Comparison of ENCODE assay signal across 18 cellular contexts in the genomic region with DNA sequence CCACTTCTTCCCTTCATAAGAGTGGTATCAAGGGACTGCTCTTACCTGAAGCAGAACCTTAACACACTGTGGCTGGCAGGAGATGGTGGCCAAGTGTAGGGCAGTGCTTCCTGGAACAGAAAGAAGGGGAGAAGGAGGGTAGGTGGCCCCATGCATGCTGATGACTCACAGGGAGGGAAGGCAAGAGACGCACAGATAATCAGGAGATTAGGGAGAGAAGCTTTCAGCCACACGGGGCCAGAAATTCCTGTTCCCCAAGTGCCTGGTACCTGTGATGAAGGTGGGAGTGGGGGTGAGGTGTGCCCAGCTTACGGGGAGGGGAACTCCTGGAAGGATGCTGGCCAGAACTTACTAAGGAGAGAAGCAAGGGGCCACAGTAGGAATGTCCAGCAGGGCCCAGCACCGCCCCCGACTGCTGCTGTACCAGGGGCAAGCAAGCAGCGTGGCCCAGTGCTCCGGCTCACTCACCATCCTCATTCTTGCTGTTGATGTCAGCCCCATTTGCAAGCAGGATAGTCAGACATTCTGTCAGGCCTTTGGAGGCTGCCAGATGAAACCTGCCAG. TPM values are rescaled to one million over a fixed set of nuclear protein-coding genes. Genes with fewer than 3 reads are reported as not detected.
DNase-seq lines count a peak whose midpoint lies in the region; ATAC-seq, FAIRE-seq and TF ChIP-seq lines count a peak whose summit lies in the region.
"Had no signal": no experiment of that assay in that cellular context is flagged by ENCODE, and none has a peak within 500 bp of the region (broad histone marks: within the 10 kb centered on the region; RNA-seq: fewer than 3 reads in every experiment).

No MANE protein-coding gene starts in this region.

- H3K4me1 ChIP-seq in H1 (replicated peaks in 1 of 4; ENCODE audit: control insufficient read depth in 3 of 4, insufficient read depth in 4 of 4, low read length in 3 of 4) (peaks cover 0 to 10% (median 6%) of the 10 kb centered on the region in 4 experiments; a peak in 5 of 7 replicates), upper lobe of right lung (peaks cover under 1% of the 10 kb centered on the region)
- H3K4me1 ChIP-seq: pancreas, uterus had no signal

- H3K4me3 ChIP-seq in H1 (ENCODE audit: extremely low read depth in 1 of 4, insufficient read depth in 2 of 4, low read depth in 3 of 4, low read length in 4 of 4) (no peak overlapping the region), upper lobe of right lung (no peak overlapping the region)
- H3K4me3 ChIP-seq: A549, pancreas, uterus had no signal

- no peak overlapping the region for H4K5ac ChIP-seq in H1 (ENCODE audit: insufficient read length, low read depth, low read length)

- H4K8ac ChIP-seq in H1 (ENCODE audit: extremely low read depth, insufficient read depth, low read length) = no peak overlapping the region

- TF ChIP-seq CTCF in H1 (IDR thresholded peaks at IDR 0.05; ENCODE audit: control extremely low read depth in 1 of 3, insufficient read depth in 1 of 3, low read depth in 1 of 3, low read length in 3 of 3) (no peak), upper lobe of right lung (IDR thresholded peaks at IDR 0.05) (no peak)

- H3K36me3 ChIP-seq in H1 (ENCODE audit: control insufficient read depth in 2 of 4, insufficient read depth in 4 of 4, low read length in 3 of 4) = no peaks in the 10 kb centered on the region
- H3K36me3 ChIP-seq in upper lobe of right lung = no peaks in the 10 kb centered on the region
- H3K36me3 ChIP-seq: pancreas, uterus had no signal

- no peak overlapping the region for H2BK20ac ChIP-seq in H1 (ENCODE audit: low read length)

- H3K27me3 Mint-ChIP-seq in T-helper 1 cell treated with Interleukin-12 subunit alpha and Interleukin-12 subunit beta and Interleukin-4 antibody, amounts not matched to agents 30 μg/mL and 1 μg/mL, for 36 hours (ENCODE audit: low read depth) = peaks cover 36% of the 10 kb centered on the region

- H3K9me3 ChIP-seq in H1 (ENCODE audit: insufficient read depth in 2 of 2, low read depth in 1 of 2, low read length in 1 of 2) (no peaks in the 10 kb centered on the region), upper lobe of right lung (no peaks in the 10 kb centered on the region)
- H3K9me3 ChIP-seq: A549, pancreas, uterus had no signal

- no peak overlapping the region for H3K18ac ChIP-seq in H1 (ENCODE audit: extremely low read depth, low read length)

- peaks cover 6% of the 10 kb centered on the region for H3K4me1 Mint-ChIP-seq in T-helper 1 cell treated with Interleukin-12 subunit alpha and Interleukin-12 subunit beta and Interleukin-4 antibody, amounts not matched to agents 30 μg/mL and 1 μg/mL, for 36 hours (ENCODE audit: low read depth)

- no peaks in the 10 kb centered on the region for H3K23me2 ChIP-seq in H1 (ENCODE audit: low read depth, low read length)

- POLR2A ChIA-PET in H1 (lab: Charles Lee; ENCODE audit: partially characterized antibody) = interaction anchor here (0.8 to 2.7 kb wide), 3 partner anchors 14 to 49 kb away, joined by 3 to 10 read pairs (median 6); a partner anchor contains a TSS

- H3K56ac ChIP-seq in H1 (replicated peaks; ENCODE audit: insufficient read length, low read depth, low read length) = no peak overlapping the region

- intact Hi-C loops in upper lobe of right lung (cut with DNase I) = no loop called here

- no peak overlapping the region for H3K4me3 Mint-ChIP-seq in T-helper 1 cell treated with Interleukin-12 subunit alpha and Interleukin-12 subunit beta and Interleukin-4 antibody, amounts not matched to agents 30 μg/mL and 1 μg/mL, for 36 hours
- H3K4me3 Mint-ChIP-seq: CD4-positive, alpha-beta T cell had no signal

- no peak overlapping the region for H2BK12ac ChIP-seq in H1 (ENCODE audit: low read depth, low read length)

- no peak overlapping the region for H3K4ac ChIP-seq in H1 (replicated peaks; ENCODE audit: insufficient read length, low read depth, low read length)

- TF ChIP-seq POLR2A in H1 (IDR thresholded peaks at IDR 0.05; ENCODE audit: control extremely low read depth in 1 of 2, low read depth in 2 of 2, low read length in 2 of 2) = no peak

- H2AK5ac ChIP-seq in H1 (ENCODE audit: low read depth, low read length) = no peak overlapping the region

- H3K36me3 Mint-ChIP-seq in T-helper 1 cell treated with Interleukin-12 subunit alpha and Interleukin-12 subunit beta and Interleukin-4 antibody, amounts not matched to agents 30 μg/mL and 1 μg/mL, for 36 hours (ENCODE audit: low read depth) = no peaks in the 10 kb centered on the region

- no peaks in the 10 kb centered on the region for H4K20me1 ChIP-seq in H1 (replicated peaks in 1 of 2; ENCODE audit: control insufficient read depth in 1 of 2, insufficient read depth in 2 of 2, low read length in 2 of 2)

- peaks cover 0 to 9% (median 7%) of the 10 kb centered on the region in 4 experiments; a peak in 6 of 7 replicates for H3K27me3 ChIP-seq in H1 (replicated peaks in 1 of 4; ENCODE audit: control insufficient read depth in 3 of 4, extremely low read depth in 1 of 4, insufficient read depth in 3 of 4, low read length in 3 of 4)
- H3K27me3 ChIP-seq in upper lobe of right lung = no peaks in the 10 kb centered on the region
- H3K27me3 ChIP-seq: pancreas, uterus had no signal

- DNase-seq in T-helper 1 cell = no peak
- DNase-seq in H1 (ENCODE audit: low read depth in 1 of 2, low spot score in 2 of 2) = no peak
- no peak for DNase-seq in upper lobe of right lung
- no peak for DNase-seq in NCI-H774 (lab: John Stamatoyannopoulos, UW)
- no peak for DNase-seq in HuH-7.5 (ENCODE audit: low spot score)
- DNase-seq: activated T-cell treated with anti-CD3 and anti-CD28 coated beads, Interleukin-2, amount 50 U/mL, for 48 hours; CD4-positive, alpha-beta T cell; hippocampal formation; MM.1S; NCI-H748 treated with DMSO at 0.1 percent for 48 hours; pancreas; RPMI8226; stimulated activated naive CD4-positive, alpha-beta T cell treated with Interleukin-2 at 50 U/mL for 16 hours; uterus had no signal

- H2BK15ac ChIP-seq in H1 (ENCODE audit: low read length) = peak overlapping the region; percentile 75; the same call in 1 of the 2 replicates

- H2AFZ ChIP-seq in H1 (ENCODE audit: low read length) = no peak overlapping the region

- no peak overlapping the region for H3K9ac ChIP-seq in H1 (replicated peaks in 1 of 4; ENCODE audit: extremely low read depth in 1 of 4, low read depth in 3 of 4, low read length in 3 of 4)

- H3K4me2 ChIP-seq in H1 (ENCODE audit: insufficient read depth in 1 of 2, low read depth in 2 of 2, low read length in 2 of 2) = no peak overlapping the region
- H3K4me2 ChIP-seq: A549 had no signal

- TF ChIP-seq RAD21 in H1 (IDR thresholded peaks at IDR 0.05 in 1 of 2, conservative IDR thresholded peaks at IDR 0.05 in 1 of 2; ENCODE audit: low read depth in 2 of 2, low read length in 2 of 2) = no peak

- no peaks in the 10 kb centered on the region for H3K79me2 ChIP-seq in H1 (ENCODE audit: control insufficient read depth in 1 of 2, insufficient read depth in 2 of 2, low read length in 2 of 2)

- no peak overlapping the region for H2BK120ac ChIP-seq in H1 (replicated peaks; ENCODE audit: low read depth, low read length)

- peak; percentile 7 for ATAC-seq in upper lobe of right lung

- H3K23ac ChIP-seq in H1 (ENCODE audit: insufficient read length) = no peak overlapping the region

- TF ChIP-seq EP300 in H1 (IDR thresholded peaks at IDR 0.05; ENCODE audit: borderline replicate concordance in 1 of 2, low read depth in 2 of 2, low read length in 2 of 2) = no peak

- H4K91ac ChIP-seq in H1 (replicated peaks; ENCODE audit: insufficient read length, low read length) = no peak overlapping the region

- no peak overlapping the region for H3K14ac ChIP-seq in H1 (ENCODE audit: insufficient read length)

- CTCF ChIA-PET in H1 (lab: Charles Lee; ENCODE audit: partially characterized antibody) = interaction anchor here (4.0 to 6.5 kb wide), 2 partner anchors 14 to 32 kb away, joined by 30 to 62 read pairs; a partner anchor contains a TSS

- no peaks in the 10 kb centered on the region for H3K9me3 Mint-ChIP-seq in T-helper 1 cell treated with Interleukin-12 subunit alpha and Interleukin-12 subunit beta and Interleukin-4 antibody, amounts not matched to agents 30 μg/mL and 1 μg/mL, for 36 hours
- H3K9me3 Mint-ChIP-seq: CD4-positive, alpha-beta T cell had no signal

- H3K79me1 ChIP-seq in H1 (ENCODE audit: low read depth, low read length) = no peaks in the 10 kb centered on the region

- no peak overlapping the region for H2BK5ac ChIP-seq in H1 (ENCODE audit: low read depth, low read length)

- FAIRE-seq in H1 (lab: Jason Lieb, UNC) = no peak
- FAIRE-seq: A549, GM19239, pancreas had no signal

- H3K27ac ChIP-seq in H1 (ENCODE audit: low read depth, low read length) = no peak overlapping the region
- H3K27ac ChIP-seq in upper lobe of right lung = no peak overlapping the region
- H3K27ac ChIP-seq: A549, pancreas, uterus had no signal

- WGBS in H1 (ENCODE audit: extremely low coverage in 1 of 2, insufficient coverage in 1 of 2, insufficient read length in 1 of 2, insufficient replicate concordance in 2 of 2, low coverage in 1 of 2, low lambda C conversion rate in 2 of 2, missing lambda C conversion rate in 1 of 2), 2 experiments = 89% methylated on average over 6 of the region's 7 CpGs; no CpG with 5 or more reads in 1 of the 2 experiments

- H3K27ac Mint-ChIP-seq in T-helper 1 cell treated with Interleukin-12 subunit alpha and Interleukin-12 subunit beta and Interleukin-4 antibody, amounts not matched to agents 30 μg/mL and 1 μg/mL, for 36 hours = peak overlapping the region; percentile 45
- H3K27ac Mint-ChIP-seq: CD4-positive, alpha-beta T cell had no signal

RNA-seq across cellular contexts. Expression of a gene that starts 7.7 kb away (rescaled TPM):
- 2.2 and 3.0 TPM in 2 replicates for total RNA-seq in H1 (2021; fragmentation: NEBNext Ultra II Directional; extraction: Animal tissue kit (Norgen Biotek cat#: 25700))
- polyA plus RNA-seq in H1 (2011; rRNA removed) = 1.4 and 1.6 TPM in 2 replicates
- polyA plus RNA-seq in H1 (2011; cell fraction: cytosol; rRNA removed) = 2.3 TPM
- 1.1 TPM for polyA plus RNA-seq in H1 (2011; cell fraction: nucleus; rRNA removed)
- polyA plus RNA-seq in H1 (2012, experiment 1 of 2) = 2.7 to 4.6 TPM (median 3.3 TPM) in 4 replicates
- polyA plus RNA-seq in H1 (2012, experiment 2 of 2) = 1.1 TPM
- 1.5 TPM for polyA plus RNA-seq in H1 (2013, experiment 1 of 2)
- 1.2 TPM for polyA plus RNA-seq in H1 (2013, experiment 2 of 2)
- 0.28 and 0.54 TPM in 2 replicates for polyA minus RNA-seq in H1 (2011; rRNA and poly(A)+ RNA removed)
- polyA minus RNA-seq in H1 (2011; cell fraction: cytosol; rRNA and poly(A)+ RNA removed) = 1.5 TPM
- polyA minus RNA-seq in H1 (2011; cell fraction: nucleus; rRNA and poly(A)+ RNA removed) = 0.90 TPM
- total RNA-seq in upper lobe of right lung = 1.6 TPM
- total RNA-seq: chondrocyte had no signal
- polyA plus RNA-seq: A549 had no signal

RNA-seq across cellular contexts. Expression of a gene that starts 19.1 kb away (rescaled TPM):
- total RNA-seq in H1 (2021; fragmentation: NEBNext Ultra II Directional; extraction: Animal tissue kit (Norgen Biotek cat#: 25700)) = 36.7 and 40.7 TPM in 2 replicates
- polyA plus RNA-seq in H1 (2011; rRNA removed) = 49.9 and 73.8 TPM in 2 replicates
- 28.8 TPM for polyA plus RNA-seq in H1 (2011; cell fraction: cytosol; rRNA removed)
- 99.2 TPM for polyA plus RNA-seq in H1 (2011; cell fraction: nucleus; rRNA removed)
- 40.5 to 52.2 TPM (median 46.3 TPM) in 4 replicates for polyA plus RNA-seq in H1 (2012, experiment 1 of 2)
- polyA plus RNA-seq in H1 (2012, experiment 2 of 2) = 44.2 TPM
- 40.9 TPM for polyA plus RNA-seq in H1 (2013, experiment 1 of 2)
- 39.1 TPM for polyA plus RNA-seq in H1 (2013, experiment 2 of 2)
- 20.0 and 23.6 TPM in 2 replicates for polyA minus RNA-seq in H1 (2011; rRNA and poly(A)+ RNA removed)
- polyA minus RNA-seq in H1 (2011; cell fraction: cytosol; rRNA and poly(A)+ RNA removed) = 24.3 TPM
- polyA minus RNA-seq in H1 (2011; cell fraction: nucleus; rRNA and poly(A)+ RNA removed) = 34.7 TPM
- 29.2 TPM for total RNA-seq in upper lobe of right lung

RNA-seq across cellular contexts. Expression of a gene that starts 31.8 kb away (rescaled TPM):
- 0.45 and 0.48 TPM in 2 replicates for total RNA-seq in H1 (2021; fragmentation: NEBNext Ultra II Directional; extraction: Animal tissue kit (Norgen Biotek cat#: 25700))
- polyA plus RNA-seq in H1 (2011; rRNA removed) = 0.09 and 0.11 TPM in 2 replicates
- polyA plus RNA-seq in H1 (2011; cell fraction: cytosol; rRNA removed) = 0.10 TPM
- 0.19 TPM for polyA plus RNA-seq in H1 (2011; cell fraction: nucleus; rRNA removed)
- 0.10 to 0.16 TPM (median 0.11 TPM) in 3 of 4 replicates, not detected in the other for polyA plus RNA-seq in H1 (2012, experiment 1 of 2)
- 0.12 TPM for polyA plus RNA-seq in H1 (2012, experiment 2 of 2)
- polyA plus RNA-seq in H1 (2013, experiment 1 of 2) = 0.06 TPM
- polyA plus RNA-seq in H1 (2013, experiment 2 of 2) = 0.11 TPM
- 0.06 and 0.32 TPM in 2 replicates for polyA minus RNA-seq in H1 (2011; rRNA and poly(A)+ RNA removed)
- not detected for polyA minus RNA-seq in H1 (2011; cell fraction: cytosol; rRNA and poly(A)+ RNA removed)
- 0.40 TPM for polyA minus RNA-seq in H1 (2011; cell fraction: nucleus; rRNA and poly(A)+ RNA removed)
- 10.8 TPM for total RNA-seq in upper lobe of right lung

RNA-seq across cellular contexts. Expression of a gene that starts 32.6 kb away (rescaled TPM):
- 2.7 and 2.8 TPM in 2 replicates for total RNA-seq in H1 (2021; fragmentation: NEBNext Ultra II Directional; extraction: Animal tissue kit (Norgen Biotek cat#: 25700))
- 4.1 and 5.1 TPM in 2 replicates for polyA plus RNA-seq in H1 (2011; rRNA removed)
- 5.5 TPM for polyA plus RNA-seq in H1 (2011; cell fraction: cytosol; rRNA removed)
- polyA plus RNA-seq in H1 (2011; cell fraction: nucleus; rRNA removed) = 6.3 TPM
- 2.5 to 3.7 TPM (median 3.2 TPM) in 4 replicates for polyA plus RNA-seq in H1 (2012, experiment 1 of 2)
- polyA plus RNA-seq in H1 (2012, experiment 2 of 2) = 8.8 TPM
- polyA plus RNA-seq in H1 (2013, experiment 1 of 2) = 2.4 TPM
- polyA plus RNA-seq in H1 (2013, experiment 2 of 2) = 2.2 TPM
- 1.3 and 2.0 TPM in 2 replicates for polyA minus RNA-seq in H1 (2011; rRNA and poly(A)+ RNA removed)
- polyA minus RNA-seq in H1 (2011; cell fraction: cytosol; rRNA and poly(A)+ RNA removed) = 1.0 TPM
- polyA minus RNA-seq in H1 (2011; cell fraction: nucleus; rRNA and poly(A)+ RNA removed) = 1.2 TPM
- total RNA-seq in upper lobe of right lung = 1.8 TPM

RNA-seq across cellular contexts. Expression of a gene that starts 40.5 kb away (rescaled TPM):
- total RNA-seq in H1 (2021; fragmentation: NEBNext Ultra II Directional; extraction: Animal tissue kit (Norgen Biotek cat#: 25700)) = 8.1 and 9.1 TPM in 2 replicates
- 11.0 and 15.1 TPM in 2 replicates for polyA plus RNA-seq in H1 (2011; rRNA removed)
- polyA plus RNA-seq in H1 (2011; cell fraction: cytosol; rRNA removed) = 16.1 TPM
- 8.0 TPM for polyA plus RNA-seq in H1 (2011; cell fraction: nucleus; rRNA removed)
- polyA plus RNA-seq in H1 (2012, experiment 1 of 2) = 8.3 to 11.9 TPM (median 10.0 TPM) in 4 replicates
- polyA plus RNA-seq in H1 (2012, experiment 2 of 2) = 7.0 TPM
- polyA plus RNA-seq in H1 (2013, experiment 1 of 2) = 9.0 TPM
- polyA plus RNA-seq in H1 (2013, experiment 2 of 2) = 9.2 TPM
- 9.0 and 12.4 TPM in 2 replicates for polyA minus RNA-seq in H1 (2011; rRNA and poly(A)+ RNA removed)
- 15.9 TPM for polyA minus RNA-seq in H1 (2011; cell fraction: cytosol; rRNA and poly(A)+ RNA removed)
- polyA minus RNA-seq in H1 (2011; cell fraction: nucleus; rRNA and poly(A)+ RNA removed) = 2.7 TPM
- total RNA-seq in upper lobe of right lung = 31.0 TPM
